19 cellular contexts compared by ENCODE assay signal in genomic region chr20:37249304-37249703, GRCh38. TPM values are rescaled to one million over a fixed set of nuclear protein-coding genes. Genes with fewer than 3 reads are reported as not detected.
DNase-seq lines count a peak whose midpoint lies in the region; TF ChIP-seq lines count a peak whose summit lies in the region.
"Had no signal": no experiment of that assay in that cellular context is flagged by ENCODE, and none has a peak within 500 bp of the region (broad histone marks: within the 10 kb centered on the region; RNA-seq: fewer than 3 reads in every experiment).

No MANE protein-coding gene starts in this region.

- peaks cover under 1% of the 10 kb centered on the region for H3K27me3 Mint-ChIP-seq in IgD-negative memory B cell
- H3K27me3 Mint-ChIP-seq in neural progenitor cell (ENCODE audit: insufficient read depth, low read depth) = peaks cover 7% of the 10 kb centered on the region
- H3K27me3 Mint-ChIP-seq: CD4-positive, CD25-positive, alpha-beta regulatory T cell had no signal

- H3F3A ChIP-seq in neural progenitor cell (ENCODE audit: low read depth) = peaks cover 81% of the 10 kb centered on the region

- DNase-seq in CD1c-positive myeloid dendritic cell (ENCODE audit: extremely low spot score) = peak; percentile 13
- DNase-seq in neural progenitor cell (ENCODE audit: low spot score) = no peak
- no peak for DNase-seq in tibial nerve (ENCODE audit: low spot score in 2 of 2)
- no peak for DNase-seq in GM13976 (ENCODE audit: low spot score)
- no peak for DNase-seq in OCI-M1 (lab: John Stamatoyannopoulos, UW)
- DNase-seq: 8988T; ACHN; BE2C; C1 segment of cervical spinal cord; CD4-positive, alpha-beta memory T cell; CD4-positive, CD25-positive, alpha-beta regulatory T cell; CD8-positive, alpha-beta memory T cell; COR-L47; DMS79 treated with DMSO at 0.1 percent for 48 hours; GF-D8 had no signal

- no peak overlapping the region for H3K4me3 ChIP-seq in neural progenitor cell
- H3K4me3 ChIP-seq in tibial nerve = no peak overlapping the region
- H3K4me3 ChIP-seq: BLaER1 had no signal

- H3K36me3 ChIP-seq in neural progenitor cell (peaks cover 1% of the 10 kb centered on the region), tibial nerve (peaks cover 0 to 15% (median 0%) of the 10 kb centered on the region in 3 donors)
- H3K36me3 ChIP-seq: BE2C had no signal

- H2AFZ ChIP-seq in neural progenitor cell (replicated peaks) = no peak overlapping the region

- no peaks in the 10 kb centered on the region for H3K27me3 ChIP-seq in neural progenitor cell
- H3K27me3 ChIP-seq in tibial nerve = no peaks in the 10 kb centered on the region
- H3K27me3 ChIP-seq: BE2C, BLaER1 had no signal

- no peak overlapping the region for H3K4me2 ChIP-seq in neural progenitor cell
- H3K4me2 ChIP-seq: BLaER1 had no signal

- no peaks in the 10 kb centered on the region for H4K20me1 ChIP-seq in neural progenitor cell (ENCODE audit: low read depth)
- H4K20me1 ChIP-seq: BLaER1 had no signal

- no peak overlapping the region for H3K9ac ChIP-seq in neural progenitor cell
- H3K9ac ChIP-seq: BLaER1 had no signal

- 93 to 98% methylated on average over 2 of the region's 2 CpGs for WGBS in tibial nerve, 2 donors

- no peak for TF ChIP-seq POLR2A in tibial nerve (IDR thresholded peaks at IDR 0.05)

- no peak for TF ChIP-seq EP300 in tibial nerve (IDR thresholded peaks at IDR 0.05)

- H3K4me3 Mint-ChIP-seq in IgD-negative memory B cell = no peak overlapping the region
- H3K4me3 Mint-ChIP-seq in neural progenitor cell = no peak overlapping the region
- H3K4me3 Mint-ChIP-seq: CD4-positive, alpha-beta memory T cell; CD4-positive, CD25-positive, alpha-beta regulatory T cell; CD8-positive, alpha-beta memory T cell had no signal

- H3K36me3 Mint-ChIP-seq in IgD-negative memory B cell (peaks cover 1% of the 10 kb centered on the region), neural progenitor cell (peaks cover 10% of the 10 kb centered on the region)

- H3K4me1 ChIP-seq in neural progenitor cell = peaks cover 66% of the 10 kb centered on the region
- H3K4me1 ChIP-seq in tibial nerve = peaks cover 0 to 7% (median 0%) of the 10 kb centered on the region in 4 donors
- H3K4me1 ChIP-seq: BLaER1 had no signal

- no peaks in the 10 kb centered on the region for H3K79me2 ChIP-seq in neural progenitor cell (ENCODE audit: low read depth)

- in situ Hi-C loops in GM13976 (cut with MboI; ENCODE audit: low sequenced_read_pairs, unreplicated experiment) = no loop called here

- peaks cover 0 to 2% (median 2%) of the 10 kb centered on the region in 3 donors for H3K9me3 Mint-ChIP-seq in IgD-negative memory B cell
- peaks cover 2% of the 10 kb centered on the region for H3K9me3 Mint-ChIP-seq in neural progenitor cell

- TF ChIP-seq CTCF in neural progenitor cell (IDR thresholded peaks at IDR 0.05) (no peak), tibial nerve (IDR thresholded peaks at IDR 0.05) (no peak), GM13976 (IDR thresholded peaks at IDR 0.05; ENCODE audit: borderline replicate concordance, control extremely low read depth, extremely low read depth, insufficient read depth, missing control alignments) (no peak)

- H3K9me3 ChIP-seq in neural progenitor cell (ENCODE audit: low read depth) (no peaks in the 10 kb centered on the region), tibial nerve (peaks cover 0 to 3% (median 0%) of the 10 kb centered on the region in 4 donors)
- H3K9me3 ChIP-seq: BE2C had no signal

- H3K4me1 Mint-ChIP-seq in IgD-negative memory B cell (peaks cover 0 to 2% (median 0%) of the 10 kb centered on the region in 3 donors), neural progenitor cell (peaks cover 72% of the 10 kb centered on the region)
- H3K4me1 Mint-ChIP-seq: CD8-positive, alpha-beta memory T cell had no signal

- H3K27ac ChIP-seq in neural progenitor cell (no peak overlapping the region), tibial nerve (no peak overlapping the region)
- H3K27ac ChIP-seq: BLaER1 had no signal

- H3K27ac Mint-ChIP-seq in IgD-negative memory B cell = peak overlapping the region in 2 of 3 donors; percentile 60 to 68
- H3K27ac Mint-ChIP-seq in neural progenitor cell = peak overlapping the region; percentile 43

RNA-seq across cellular contexts. Expression of gene GHRH, which starts 12.3 kb away (rescaled TPM):
- polyA plus RNA-seq in IgD-negative memory B cell = not detected
- 3.2 TPM in 1 of 2 replicates, not detected in the other for total RNA-seq in neural progenitor cell (ENCODE audit: low replicate concordance)
- total RNA-seq in tibial nerve = not detected
- total RNA-seq: A673; CD4-positive, alpha-beta memory T cell; CD4-positive, CD25-positive, alpha-beta regulatory T cell; CD8-positive, alpha-beta memory T cell had no signal
- polyA plus RNA-seq: AG04450; CD4-positive, alpha-beta memory T cell; CD4-positive, CD25-positive, alpha-beta regulatory T cell; CD8-positive, alpha-beta memory T cell had no signal

RNA-seq across cellular contexts. Expression of gene MANBAL, which starts 40.2 kb away (rescaled TPM):
- polyA plus RNA-seq in IgD-negative memory B cell = 27.7 TPM
- total RNA-seq in neural progenitor cell (ENCODE audit: low replicate concordance) (32.7 and 44.8 TPM in 2 replicates), tibial nerve (10 to 100 TPM; 23.9 to 42.6 (median 31.0) TPM)
